Comparison of ENCODE assay signal across 11 cellular contexts in genomic region chr5:142492781-142493281, GRCh38.
A peak's percentile ranks its signal among the peaks of the same experiment; 100 is the strongest.
DNase-seq lines count a peak whose midpoint lies in the region; ATAC-seq, FAIRE-seq and TF ChIP-seq lines count a peak whose summit lies in the region.
"Had no signal": no experiment of that assay in that cellular context is flagged by ENCODE, and none has a peak within 500 bp of the region (broad histone marks: within the 10 kb centered on the region; RNA-seq: fewer than 3 reads in every experiment).

No MANE protein-coding gene starts in this region.

- in situ Hi-C loops in HepG2 (cut with HindIII; ENCODE audit: extremely low pct_ligation_motif_present, low pct_unique_long_range_greater_than_20kb) = no loop called here

- WGBS in liver = 47% methylated on average over 6 of the region's 6 CpGs
- 87% methylated on average over 6 of the region's 6 CpGs for WGBS in HepG2 (ENCODE audit: low lambda C conversion rate)
- WGBS in heart left ventricle, 4 donors = 29 to 39% (median 37%) methylated on average over 6 of the region's 6 CpGs

- TF ChIP-seq EP300 in HepG2 (IDR thresholded peaks at IDR 0.05; ENCODE audit: low read depth in 2 of 2, low read length in 2 of 2) = no peak
- no peak for TF ChIP-seq EP300 in HepG2 (CRISPR knock-in tag; IDR thresholded peaks at IDR 0.05; ENCODE audit: borderline replicate concordance)

- no TSS peak for BruUV-seq in HepG2 (replicated peaks; lab: Mats Ljungman, UMichigan)

- intact Hi-C loops in HepG2 (cut with micrococcal nuclease; ENCODE audit: unreplicated experiment) (loop anchor here (10.0 kb wide), 1 partner anchor 932 kb away; no protein-coding TSS in a partner anchor), heart left ventricle (cut with DNase I) (loop anchor here in 3 of 10 donors (5.0 kb wide), 4 partner anchors 49 to 136 kb away; no protein-coding TSS in a partner anchor)

- TF ChIP-seq POLR2A in HepG2 (IDR thresholded peaks at IDR 0.05; ENCODE audit: insufficient read depth in 1 of 2, low read depth in 2 of 2, low read length in 2 of 2) = no peak
- no peak for TF ChIP-seq POLR2A in heart left ventricle (IDR thresholded peaks at IDR 0.05)

- H2AFZ ChIP-seq in HepG2 (ENCODE audit: low read length) (no peak overlapping the region), osteoblast (ENCODE audit: low read length) (peak overlapping the region; percentile 73)

- H3K4me2 ChIP-seq in HepG2 (ENCODE audit: low read depth, low read length) = no peak overlapping the region
- H3K4me2 ChIP-seq in osteoblast (ENCODE audit: insufficient read depth, low read length) = peak overlapping the region; percentile 72

- H4K20me1 ChIP-seq in HepG2 (ENCODE audit: insufficient read depth, low read length) (no peaks in the 10 kb centered on the region), osteoblast (ENCODE audit: insufficient read depth, low read length) (no peaks in the 10 kb centered on the region)

- DNase-seq in HepG2 (ENCODE audit: low spot score) = no peak
- DNase-seq in heart left ventricle = no peak
- DNase-seq in osteoblast (ENCODE audit: insufficient read length, low spot score, missing footprints) = peak; percentile 87
- DNase-seq in NCI-H2171 (lab: John Stamatoyannopoulos, UW) = no peak
- no peak for DNase-seq in anterior cingulate cortex (lab: John Stamatoyannopoulos, UW)
- no peak for DNase-seq in foreskin melanocyte
- DNase-seq: activated CD4-positive, alpha-beta T cell treated with anti-CD3 and anti-CD28 coated beads, Interleukin-2, amount 50 U/mL, for 4 hours; NCI-H2081 had no signal

- POLR2A ChIA-PET in HepG2 (lab: Yijun Ruan, JAX) = interaction anchor here (0.5 kb wide), 1 partner anchor 48 kb away, joined by 3 read pairs; no protein-coding TSS in a partner anchor

- H3K4me1 ChIP-seq in liver (ENCODE audit: control insufficient read depth in 4 of 4, insufficient read depth in 4 of 4, low read length in 3 of 4) (peaks cover 0 to 21% (median 2%) of the 10 kb centered on the region in 4 donors), HepG2 (ENCODE audit: insufficient read depth, low read length) (peaks cover 31% of the 10 kb centered on the region), heart left ventricle (peaks cover 0 to 50% (median 20%) of the 10 kb centered on the region in 12 donors), osteoblast (ENCODE audit: insufficient read depth, low read length) (peaks cover 7% of the 10 kb centered on the region)

- TF ChIP-seq CTCF in liver (IDR thresholded peaks at IDR 0.05; ENCODE audit: low read depth, low read length, missing input control) = no peak
- no peak for TF ChIP-seq CTCF in HepG2 (CRISPR knock-in tag; IDR thresholded peaks at IDR 0.05)
- no peak for TF ChIP-seq CTCF in heart left ventricle (IDR thresholded peaks at IDR 0.05)
- no peak for TF ChIP-seq CTCF in osteoblast (IDR thresholded peaks at IDR 0.05; ENCODE audit: extremely low read depth, low read depth, low read length)

- H3K27me3 ChIP-seq in liver (ENCODE audit: control insufficient read depth in 4 of 4, insufficient read depth in 4 of 4, low read length in 3 of 4) (no peaks in the 10 kb centered on the region), HepG2 (ENCODE audit: control insufficient read depth in 1 of 2, insufficient read depth in 2 of 2, low read length in 2 of 2) (no peaks in the 10 kb centered on the region), heart left ventricle (no peaks in the 10 kb centered on the region), osteoblast (ENCODE audit: insufficient read depth, low read length) (no peaks in the 10 kb centered on the region)

- TF ChIP-seq RAD21 in liver (IDR thresholded peaks at IDR 0.05) (peak; percentile 31 to 42), HepG2 (CRISPR knock-in tag; IDR thresholded peaks at IDR 0.05) (no peak)

- H3K9ac ChIP-seq in liver (ENCODE audit: low read depth in 1 of 2, low read length in 2 of 2) (no peak overlapping the region), HepG2 (ENCODE audit: insufficient read depth, low read depth, low read length) (no peak overlapping the region)

- ATAC-seq in HepG2 (no peak), heart left ventricle (peak; percentile 35 to 62 (median 49)), HG03457 (IDR thresholded peaks at IDR 0.05; ENCODE audit: unreplicated experiment) (no peak)
- ATAC-seq: activated naive CD4-positive, alpha-beta T cell treated with anti-CD3 and anti-CD28 coated beads, Interleukin-2, amount 50 U/mL, for 72 hours had no signal

- no peak overlapping the region for H3K4me3 ChIP-seq in liver (ENCODE audit: low read depth in 1 of 3, low read length in 3 of 3)
- no peak overlapping the region for H3K4me3 ChIP-seq in HepG2 (replicated peaks in 1 of 3; ENCODE audit: insufficient read depth in 1 of 3, low read depth in 2 of 3, low read length in 3 of 3)
- H3K4me3 ChIP-seq in heart left ventricle = no peak overlapping the region
- peak overlapping the region; percentile 22 for H3K4me3 ChIP-seq in osteoblast (ENCODE audit: insufficient read depth, low read length)

- CTCF ChIA-PET in HepG2 (lab: Yijun Ruan, JAX; ENCODE audit: low intra/inter-chr PET ratio, low total read pairs) = no interaction called here

- no peak for FAIRE-seq in HepG2 (lab: Jason Lieb, UNC)

- H3K79me2 ChIP-seq in HepG2 (ENCODE audit: insufficient read depth, low read length) = no peaks in the 10 kb centered on the region
- H3K79me2 ChIP-seq in osteoblast (ENCODE audit: insufficient read depth, low read length) = no peaks in the 10 kb centered on the region

- H3K9me3 ChIP-seq in liver (ENCODE audit: control insufficient read depth in 4 of 4, low read length in 3 of 4) = no peaks in the 10 kb centered on the region
- H3K9me3 ChIP-seq in HepG2 (ENCODE audit: low read length) = no peaks in the 10 kb centered on the region
- H3K9me3 ChIP-seq in heart left ventricle = no peaks in the 10 kb centered on the region
- no peaks in the 10 kb centered on the region for H3K9me3 ChIP-seq in osteoblast (ENCODE audit: low read depth, low read length)

- H3K27ac ChIP-seq in liver (ENCODE audit: low read depth in 1 of 2, low read length in 2 of 2) = no peak overlapping the region
- no peak overlapping the region for H3K27ac ChIP-seq in HepG2 (ENCODE audit: extremely low read length, insufficient read depth, low read length)
- H3K27ac ChIP-seq in heart left ventricle = peak overlapping the region; percentile 27 to 72 (median 58)
- peak overlapping the region; percentile 52 for H3K27ac ChIP-seq in osteoblast (ENCODE audit: low read depth, low read length)

- H3K36me3 ChIP-seq in liver (ENCODE audit: control insufficient read depth in 4 of 4, insufficient read depth in 3 of 4, low read depth in 1 of 4, low read length in 3 of 4) (no peaks in the 10 kb centered on the region), HepG2 (replicated peaks in 1 of 2; ENCODE audit: control insufficient read depth in 1 of 2, insufficient read depth in 2 of 2, low read length in 2 of 2) (peaks cover 0 to under 1% of the 10 kb centered on the region in 2 experiments; a peak in 1 of 5 replicates), heart left ventricle (no peaks in the 10 kb centered on the region), osteoblast (ENCODE audit: insufficient read depth, low read length) (no peaks in the 10 kb centered on the region)

TF ChIP-seq in liver, 16 proteins besides CTCF, POLR2A, EP300 and RAD21 (continues in another document):
- no peak for TF ChIP-seq ATF3 (IDR thresholded peaks at IDR 0.05)
- TF ChIP-seq RXRA (IDR thresholded peaks at IDR 0.05) = no peak
- no peak for TF ChIP-seq GABPA (IDR thresholded peaks at IDR 0.05 in 1 of 2, conservative IDR thresholded peaks at IDR 0.05 in 1 of 2)

TF ChIP-seq in HepG2, 621 proteins besides CTCF, POLR2A, EP300 and RAD21:
- TF ChIP-seq ZSCAN9 (CRISPR knock-in tag; IDR thresholded peaks at IDR 0.05; ENCODE audit: borderline replicate concordance) = no peak
- no peak for TF ChIP-seq ZNF362 (CRISPR knock-in tag; IDR thresholded peaks at IDR 0.05; ENCODE audit: borderline replicate concordance)
- TF ChIP-seq BCL6 (CRISPR knock-in tag; IDR thresholded peaks at IDR 0.05) = no peak
TF ChIP-seq in HepG2: peak in this region for 0.

Comparison
In these comparisons a context has a peak if more than half of its experiments do, and no peak if none do; other contexts are left out.
1. H3K27ac ChIP-seq: peak in heart left ventricle (12 of 12) and osteoblast (single experiment); none in liver (0 of 2) and HepG2 (single experiment).
2. ATAC-seq: peak in heart left ventricle (4 of 4); none in HepG2 (single experiment) and HG03457 (single experiment).